Comparison of ENCODE assay signal across 14 cellular contexts in genomic region chr15:31455499-31455898, GRCh38.
DNase-seq lines count a peak whose midpoint lies in the region; ATAC-seq and TF ChIP-seq lines count a peak whose summit lies in the region.
"Had no signal": no experiment of that assay in that cellular context is flagged by ENCODE, and none has a peak within 500 bp of the region (broad histone marks: within the 10 kb centered on the region; RNA-seq: fewer than 3 reads in every experiment).

No MANE protein-coding gene starts in this region.

- H3K4me3 ChIP-seq in NB4 (ENCODE audit: low read depth, low read length) (no peak overlapping the region), endodermal cell (ENCODE audit: low read length) (no peak overlapping the region)
- H3K4me3 ChIP-seq: SK-N-MC had no signal

- H3K36me3 Mint-ChIP-seq in activated naive CD4-positive, alpha-beta T cell treated with anti-CD3 and anti-CD28 coated beads, Interleukin-2, amount 10 ng/mL, durations not matched to agents 7 days and 5 days, result peaks cover 6% of the 10 kb centered on the region
- no peaks in the 10 kb centered on the region for H3K36me3 Mint-ChIP-seq in endodermal cell (ENCODE audit: low read depth)

- peaks cover 4% of the 10 kb centered on the region for H3K27me3 Mint-ChIP-seq in activated naive CD4-positive, alpha-beta T cell treated with anti-CD3 and anti-CD28 coated beads, Interleukin-2, amount 10 ng/mL, durations not matched to agents 7 days and 5 days
- H3K27me3 Mint-ChIP-seq in endodermal cell (ENCODE audit: insufficient read depth), result peaks cover 5% of the 10 kb centered on the region
- H3K27me3 Mint-ChIP-seq: naive thymus-derived CD4-positive, alpha-beta T cell had no signal

- no peaks in the 10 kb centered on the region for H3K9me3 ChIP-seq in endodermal cell (ENCODE audit: control insufficient read depth, low read length)

- no peak overlapping the region for H3K9ac ChIP-seq in endodermal cell (ENCODE audit: extremely low read depth, low read length, poor library complexity, severe bottlenecking)

- peaks cover 9% of the 10 kb centered on the region for H3K9me3 Mint-ChIP-seq in activated naive CD4-positive, alpha-beta T cell treated with anti-CD3 and anti-CD28 coated beads, Interleukin-2, amount 10 ng/mL, durations not matched to agents 7 days and 5 days
- no peaks in the 10 kb centered on the region for H3K9me3 Mint-ChIP-seq in endodermal cell

- H3K27me3 ChIP-seq in endodermal cell (ENCODE audit: control insufficient read depth, insufficient read depth, low read length, poor library complexity, severe bottlenecking), result no peaks in the 10 kb centered on the region

- H3K27ac ChIP-seq in endodermal cell (ENCODE audit: low read depth, low read length), result no peak overlapping the region
- H3K27ac ChIP-seq: SK-N-MC had no signal

- ATAC-seq in stimulated activated naive CD8-positive, alpha-beta T cell treated with anti-CD3 and anti-CD28 coated beads, Interleukin-15, Interleukin-2, amounts not matched to agents 100 U/mL and 50 U/mL, for 24 hours, result no peak
- ATAC-seq in GM19467 (IDR thresholded peaks at IDR 0.05; ENCODE audit: unreplicated experiment) (no peak), HG03097 (IDR thresholded peaks at IDR 0.05; ENCODE audit: low FRiP score, unreplicated experiment) (no peak)
- ATAC-seq: naive thymus-derived CD4-positive, alpha-beta T cell had no signal

- H3K4me1 ChIP-seq in endodermal cell (ENCODE audit: control insufficient read depth, insufficient read depth, low read length), result no peaks in the 10 kb centered on the region

- WGBS in endodermal cell (ENCODE audit: insufficient coverage in 1 of 2, insufficient read length in 1 of 2), 2 experiments, result 75% methylated on average over 1 of the region's 1 CpG; no CpG with 5 or more reads in 1 of the 2 experiments

- TF ChIP-seq CTCF in NB4 (IDR thresholded peaks at IDR 0.05; ENCODE audit: low read depth, low read length) (peak; percentile 3), endodermal cell (conservative IDR thresholded peaks at IDR 0.05) (peak; percentile 73)

- peak; percentile 13 for DNase-seq in activated naive CD4-positive, alpha-beta T cell treated with anti-CD3 and anti-CD28 coated beads, Interleukin-2, amount 10 ng/mL, durations not matched to agents 7 days and 5 days
- no peak for DNase-seq in activated naive CD4-positive, alpha-beta T cell (lab: John Stamatoyannopoulos, UW)
- no peak for DNase-seq in NB4 (ENCODE audit: low read depth)
- peak; percentile 51 for DNase-seq in endodermal cell
- DNase-seq in stimulated activated naive CD8-positive, alpha-beta T cell treated with anti-CD3 and anti-CD28 coated beads, Interleukin-15, Interleukin-2, amounts not matched to agents 100 U/mL and 50 U/mL, for 24 hours, result peak; percentile 2
- no peak for DNase-seq in GOT3 (lab: John Stamatoyannopoulos, UW)
- DNase-seq: effector memory CD4-positive, alpha-beta T cell; EL; naive thymus-derived CD4-positive, alpha-beta T cell; NCI-H1092; NCI-H526 had no signal

- H3K4me1 Mint-ChIP-seq in activated naive CD4-positive, alpha-beta T cell treated with anti-CD3 and anti-CD28 coated beads, Interleukin-2, amount 10 ng/mL, durations not matched to agents 7 days and 5 days, result peaks cover 21% of the 10 kb centered on the region
- H3K4me1 Mint-ChIP-seq in endodermal cell, result peaks cover 2% of the 10 kb centered on the region

- no peaks in the 10 kb centered on the region for H3K36me3 ChIP-seq in endodermal cell (ENCODE audit: control insufficient read depth, insufficient read depth, low read length)

- no peak for TF ChIP-seq POLR2A in NB4 (IDR thresholded peaks at IDR 0.05; ENCODE audit: extremely low read depth, insufficient read length)

- no peak overlapping the region for H3K4me3 Mint-ChIP-seq in activated naive CD4-positive, alpha-beta T cell treated with anti-CD3 and anti-CD28 coated beads, Interleukin-2, amount 10 ng/mL, durations not matched to agents 7 days and 5 days
- no peak overlapping the region for H3K4me3 Mint-ChIP-seq in endodermal cell

- CTCF ChIA-PET in activated naive CD4-positive, alpha-beta T cell treated with anti-CD3 and anti-CD28 coated beads, Interleukin-2, amount 10 ng/mL, durations not matched to agents 7 days and 5 days (lab: Charles Lee), result interaction anchor here (0.7 to 1.9 kb wide), 6 partner anchors 15 to 35 kb away, joined by 3 to 9 read pairs (median 4); no protein-coding TSS in a partner anchor

- no peak overlapping the region for H3K27ac Mint-ChIP-seq in activated naive CD4-positive, alpha-beta T cell treated with anti-CD3 and anti-CD28 coated beads, Interleukin-2, amount 10 ng/mL, durations not matched to agents 7 days and 5 days
- H3K27ac Mint-ChIP-seq in endodermal cell, result no peak overlapping the region

Comparison
In these comparisons a context has a peak if more than half of its experiments do, and no peak if none do; other contexts are left out.
1. DNase-seq: peak in activated naive CD4-positive, alpha-beta T cell treated with anti-CD3 and anti-CD28 coated beads, Interleukin-2, amount 10 ng/mL, durations not matched to agents 7 days and 5 days (single experiment), endodermal cell (single experiment) and stimulated activated naive CD8-positive, alpha-beta T cell treated with anti-CD3 and anti-CD28 coated beads, Interleukin-15, Interleukin-2, amounts not matched to agents 100 U/mL and 50 U/mL, for 24 hours (single experiment); none in activated naive CD4-positive, alpha-beta T cell (0 of 4), NB4 (single experiment) and GOT3 (single experiment).